Comparison of ENCODE assay signal across 33 cellular contexts in genomic region chr18:74311000-74311399, GRCh38. TPM values are rescaled to one million over a fixed set of nuclear protein-coding genes. Genes with fewer than 3 reads are reported as not detected.
"Had no signal": no experiment of that assay in that cellular context is flagged by ENCODE, and none has a peak within 500 bp of the region (broad histone marks: within the 10 kb centered on the region; RNA-seq: fewer than 3 reads in every experiment).

No MANE protein-coding gene starts in this region.

- H3K27ac ChIP-seq: ascending aorta, cardiac muscle cell, WERI-Rb-1 had no signal

- H3K27me3 ChIP-seq: ascending aorta, cardiac muscle cell had no signal

- DNase-seq: activated CD4-positive, alpha-beta memory T cell treated with anti-CD3 and anti-CD28 coated beads, Interleukin-2, amount 10 ng/mL, durations not matched to agents 7 days and 5 days; activated CD4-positive, alpha-beta T cell treated with anti-CD3 and anti-CD28 coated beads for 1 hour; activated CD4-positive, alpha-beta T cell treated with anti-CD3 and anti-CD28 coated beads for 36 hours; activated CD4-positive, alpha-beta T cell treated with anti-CD3 and anti-CD28 coated beads for 48 hours; activated CD4-positive, alpha-beta T cell treated with anti-CD3 and anti-CD28 coated beads, Interleukin-2, amount 50 U/mL, for 48 hours; activated CD4-positive, CD25-positive, alpha-beta regulatory T cell; activated CD8-positive, alpha-beta memory T cell treated with anti-CD3 and anti-CD28 coated beads for 24 hours; activated CD8-positive, alpha-beta memory T cell treated with anti-CD3 and anti-CD28 coated beads, Interleukin-2, amount 10 ng/mL, durations not matched to agents 7 days and 5 days; activated CD8-positive, alpha-beta memory T cell treated with anti-CD3 and anti-CD28 coated beads, Interleukin-2, amount 50 U/mL, for 48 hours; activated effector memory CD4-positive, alpha-beta T cell treated with Interleukin-2 at 50 U/mL for 16 hours; activated gamma-delta T cell; activated naive CD4-positive, alpha-beta T cell treated with anti-CD3 and anti-CD28 coated beads, Interleukin-2, amount 10 ng/mL, durations not matched to agents 7 days and 5 days; activated naive CD4-positive, alpha-beta T cell treated with Interleukin-2 at 50 U/mL for 16 hours; activated naive CD8-positive, alpha-beta T cell treated with anti-CD3 and anti-CD28 coated beads, Interleukin-2, amount 10 ng/mL, durations not matched to agents 7 days and 5 days; activated naive CD8-positive, alpha-beta T cell treated with anti-CD3 and anti-CD28 coated beads, Interleukin-2, amount 50 U/mL, for 24 hours; activated T-cell treated with anti-CD3 and anti-CD28 coated beads, Interleukin-2, amount 50 U/mL, for 24 hours; activated T-cell treated with anti-CD3 and anti-CD28 coated beads, Interleukin-2, amount 50 U/mL, for 48 hours; amygdala; anterior cingulate cortex; central memory CD4-positive, alpha-beta T cell; T-cell; T-helper 17 cell; T1000 had no signal

- H3K4me1 ChIP-seq: ascending aorta had no signal

- H3K4me3 ChIP-seq: ascending aorta, cardiac muscle cell had no signal

- H3K36me3 ChIP-seq: ascending aorta, cardiac muscle cell, WERI-Rb-1 had no signal

- H3K9me3 ChIP-seq: ascending aorta had no signal

RNA-seq across cellular contexts. Expression of gene C18orf63, which starts 4.6 kb away (rescaled TPM):
- total RNA-seq: activated CD4-positive, alpha-beta memory T cell treated with anti-CD3 and anti-CD28 coated beads, Interleukin-2, amount 10 ng/mL, durations not matched to agents 7 days and 5 days; activated CD4-positive, alpha-beta T cell treated with anti-CD3 and anti-CD28 coated beads for 36 hours; activated CD4-positive, alpha-beta T cell treated with anti-CD3 and anti-CD28 coated beads, Interleukin-2, amount 10 ng/mL, durations not matched to agents 7 days and 5 days; activated CD8-positive, alpha-beta memory T cell treated with anti-CD3 and anti-CD28 coated beads, Interleukin-2, amount 10 ng/mL, durations not matched to agents 7 days and 5 days; activated CD8-positive, alpha-beta T cell treated with anti-CD3 and anti-CD28 coated beads, Interleukin-2, amount 10 ng/mL, durations not matched to agents 7 days and 5 days; activated naive CD8-positive, alpha-beta T cell treated with anti-CD3 and anti-CD28 coated beads, Interleukin-2, amount 10 ng/mL, durations not matched to agents 7 days and 5 days; activated T-helper 2 cell treated with anti-CD3 and anti-CD28 coated beads, Interferon-gamma antibody, Interleukin-2, Interleukin-4, amounts not matched to agents 10 μg/mL and 5 μg/mL and 100 μg/mL, durations not matched to agents 14 hours and 24 hours and 36 hours; ascending aorta; bronchial epithelial cell; cardiac muscle cell; T-cell; T-helper 1 cell treated with Interleukin-12 subunit alpha and Interleukin-12 subunit beta and Interleukin-4 antibody, amounts not matched to agents 30 ng/mL and 1 ng/mL, for 36 hours; T-helper 17 cell; T-helper 2 cell treated with Interferon-gamma antibody and Interleukin-4, amounts not matched to agents 100 ng/mL and 5 ng/mL, for 36 hours; WTC11 had no signal
- polyA plus RNA-seq: cardiac muscle cell had no signal
